Comparison of ENCODE assay signal across 1 cellular context in the genomic region with DNA sequence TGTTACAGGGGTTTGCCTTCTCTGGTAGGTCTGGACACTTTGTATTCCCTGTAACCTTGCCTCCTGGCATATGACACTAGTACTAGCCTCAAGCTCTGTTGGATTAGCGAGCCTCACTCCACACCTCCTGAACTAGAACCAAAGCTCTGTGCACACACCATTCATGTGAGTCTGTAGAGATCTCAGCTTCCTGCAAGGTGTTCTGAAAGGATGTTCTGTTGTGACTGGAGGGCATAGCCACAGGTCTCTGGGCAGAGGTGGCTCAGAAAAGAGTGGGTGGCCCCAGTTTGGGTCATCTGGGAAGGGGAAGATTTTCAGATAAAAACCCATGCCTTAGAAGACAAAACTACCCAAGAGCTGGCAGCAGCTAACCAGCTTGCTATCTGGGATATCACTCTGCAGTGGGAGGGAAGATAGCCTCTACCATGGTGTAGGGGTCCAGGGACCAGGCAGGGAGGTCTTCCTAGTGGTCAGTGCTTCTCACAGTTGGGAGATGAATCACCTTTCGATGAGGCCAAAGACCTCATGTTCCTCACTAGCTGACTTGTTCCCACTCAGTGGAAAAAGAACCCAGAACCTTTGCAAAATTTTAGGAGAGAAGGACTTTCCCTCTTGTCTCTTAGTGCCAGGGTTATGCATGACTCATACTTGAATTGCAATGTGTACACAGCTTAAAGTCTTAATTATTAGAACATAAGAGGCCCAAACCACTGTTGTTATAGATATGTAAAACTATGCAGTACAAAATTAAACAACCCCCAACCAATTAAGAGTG.
TF ChIP-seq lines count a peak whose summit lies in the region.

No MANE protein-coding gene starts in this region.

TF ChIP-seq in HepG2, 621 proteins besides CTCF, POLR2A, EP300 and RAD21:
- TF ChIP-seq, protein P1, sequence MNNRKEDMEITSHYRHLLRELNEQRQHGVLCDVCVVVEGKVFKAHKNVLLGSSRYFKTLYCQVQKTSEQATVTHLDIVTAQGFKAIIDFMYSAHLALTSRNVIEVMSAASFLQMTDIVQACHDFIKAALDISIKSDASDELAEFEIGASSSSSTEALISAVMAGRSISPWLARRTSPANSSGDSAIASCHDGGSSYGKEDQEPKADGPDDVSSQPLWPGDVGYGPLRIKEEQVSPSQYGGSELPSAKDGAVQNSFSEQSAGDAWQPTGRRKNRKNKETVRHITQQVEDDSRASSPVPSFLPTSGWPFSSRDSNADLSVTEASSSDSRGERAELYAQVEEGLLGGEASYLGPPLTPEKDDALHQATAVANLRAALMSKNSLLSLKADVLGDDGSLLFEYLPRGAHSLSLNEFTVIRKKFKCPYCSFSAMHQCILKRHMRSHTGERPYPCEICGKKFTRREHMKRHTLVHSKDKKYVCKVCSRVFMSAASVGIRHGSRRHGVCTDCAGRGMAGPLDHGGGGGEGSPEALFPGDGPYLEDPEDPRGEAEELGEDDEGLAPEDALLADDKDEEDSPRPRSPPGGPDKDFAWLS (CRISPR knock-in tag; IDR thresholded peaks at IDR 0.05; ENCODE audit: borderline replicate concordance) = no peak
- TF ChIP-seq, protein P2, sequence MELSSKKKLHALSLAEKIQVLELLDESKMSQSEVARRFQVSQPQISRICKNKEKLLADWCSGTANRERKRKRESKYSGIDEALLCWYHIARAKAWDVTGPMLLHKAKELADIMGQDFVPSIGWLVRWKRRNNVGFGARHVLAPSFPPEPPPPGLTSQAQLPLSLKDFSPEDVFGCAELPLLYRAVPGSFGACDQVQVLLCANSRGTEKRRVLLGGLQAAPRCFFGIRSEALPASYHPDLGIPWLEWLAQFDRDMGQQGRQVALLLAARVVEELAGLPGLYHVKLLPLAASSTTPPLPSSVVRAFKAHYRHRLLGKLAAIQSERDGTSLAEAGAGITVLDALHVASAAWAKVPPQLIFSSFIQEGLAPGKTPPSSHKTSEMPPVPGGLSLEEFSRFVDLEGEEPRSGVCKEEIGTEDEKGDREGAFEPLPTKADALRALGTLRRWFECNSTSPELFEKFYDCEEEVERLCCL (CRISPR knock-in tag; IDR thresholded peaks at IDR 0.05; ENCODE audit: borderline replicate concordance) = no peak
- TF ChIP-seq ZNF75D (CRISPR knock-in tag; IDR thresholded peaks at IDR 0.05; ENCODE audit: borderline replicate concordance) = no peak
- TF ChIP-seq JUND (CRISPR knock-in tag; IDR thresholded peaks at IDR 0.05) = no peak
- TF ChIP-seq ZNF879 (CRISPR knock-in tag; IDR thresholded peaks at IDR 0.05) = no peak
- TF ChIP-seq STAT5B (CRISPR knock-in tag; IDR thresholded peaks at IDR 0.05) = no peak
- no peak for TF ChIP-seq MATR3 (CRISPR knock-in tag; IDR thresholded peaks at IDR 0.05)
- TF ChIP-seq RXRB (CRISPR knock-in tag; IDR thresholded peaks at IDR 0.05; ENCODE audit: borderline replicate concordance) = no peak
- no peak for TF ChIP-seq SP140L (CRISPR knock-in tag; IDR thresholded peaks at IDR 0.05; ENCODE audit: borderline replicate concordance)
- no peak for TF ChIP-seq POLR2G (IDR thresholded peaks at IDR 0.05; ENCODE audit: low read depth, low read length)
